ENCODE assay signal across 35 cellular contexts in the genomic region with DNA sequence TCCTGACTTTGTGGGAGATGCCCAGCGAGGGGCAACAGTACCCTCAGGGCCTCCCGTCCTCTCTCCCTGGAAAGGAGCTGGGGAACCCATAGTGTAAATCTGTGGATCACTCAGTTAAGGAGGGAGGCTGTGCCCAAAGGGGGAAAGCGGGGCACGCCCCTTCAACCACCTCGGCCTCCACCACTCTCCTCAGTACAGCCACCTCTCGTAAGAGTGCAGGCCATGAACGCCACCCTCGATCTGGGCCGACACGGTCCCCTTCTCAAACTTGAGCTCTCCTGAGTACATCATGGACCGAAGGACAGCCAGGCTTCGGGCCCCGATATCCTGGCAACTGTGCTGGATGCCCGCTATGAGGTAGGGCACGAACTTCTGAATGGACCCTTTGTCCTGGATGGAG.
"Had no signal": no experiment of that assay in that cellular context is flagged by ENCODE, and none has a peak within 500 bp of the region (broad histone marks: within the 10 kb centered on the region; RNA-seq: fewer than 3 reads in every experiment).

No MANE protein-coding gene starts in this region.

- H3K36me3 Mint-ChIP-seq: activated naive CD4-positive, alpha-beta T cell treated with anti-CD3 and anti-CD28 coated beads, Interleukin-2, amount 10 ng/mL, durations not matched to agents 7 days and 5 days; activated naive CD4-positive, alpha-beta T cell treated with anti-CD3 and anti-CD28 coated beads, Interleukin-2, amount 50 U/mL, for 24 hours; activated naive CD4-positive, alpha-beta T cell treated with anti-CD3 and anti-CD28 coated beads, Interleukin-2, amount 50 U/mL, for 72 hours; activated naive CD8-positive, alpha-beta T cell; activated naive CD8-positive, alpha-beta T cell treated with anti-CD3 and anti-CD28 coated beads for 36 hours; activated naive CD8-positive, alpha-beta T cell treated with anti-CD3 and anti-CD28 coated beads, Interleukin-2, amount 10 ng/mL, durations not matched to agents 7 days and 5 days; brain had no signal

- H3K4me1 ChIP-seq: adrenal gland, ascending aorta, body of pancreas, breast epithelium had no signal

- H3K9me3 Mint-ChIP-seq: activated naive CD4-positive, alpha-beta T cell treated with anti-CD3 and anti-CD28 coated beads for 36 hours; activated naive CD4-positive, alpha-beta T cell treated with anti-CD3 and anti-CD28 coated beads, Interleukin-2, amount 10 ng/mL, durations not matched to agents 7 days and 5 days; activated naive CD4-positive, alpha-beta T cell treated with anti-CD3 and anti-CD28 coated beads, Interleukin-2, amount 50 U/mL, for 24 hours; activated naive CD4-positive, alpha-beta T cell treated with anti-CD3 and anti-CD28 coated beads, Interleukin-2, amount 50 U/mL, for 72 hours; activated naive CD8-positive, alpha-beta T cell treated with anti-CD3 and anti-CD28 coated beads for 36 hours; activated naive CD8-positive, alpha-beta T cell treated with anti-CD3 and anti-CD28 coated beads, Interleukin-2, amount 10 ng/mL, durations not matched to agents 7 days and 5 days; activated naive CD8-positive, alpha-beta T cell treated with anti-CD3 and anti-CD28 coated beads, Interleukin-2, amount 50 U/mL, for 24 hours; activated T-cell treated with anti-CD3 and anti-CD28 coated beads, Interleukin-2, amount 50 U/mL, for 24 hours; activated T-cell treated with anti-CD3 and anti-CD28 coated beads, Interleukin-2, amount 50 U/mL, for 4 hours; activated T-cell treated with anti-CD3 and anti-CD28 coated beads, Interleukin-2, amount 50 U/mL, for 72 hours; activated T-helper 1 cell treated with anti-CD3 and anti-CD28 coated beads, Interleukin-12 subunit alpha, Interleukin-12 subunit beta, Interleukin-2, Interleukin-4 antibody, amounts not matched to agents 30 ng/mL and 10 ng/mL and 1 ng/mL, durations not matched to agents 14 hours and 24 hours and 36 hours; activated T-helper 17 cell treated with anti-CD3 and anti-CD28 coated beads, Interleukin-2, amount 50 U/mL, for 72 hours; activated T-helper 2 cell treated with anti-CD3 and anti-CD28 coated beads, Interferon-gamma antibody, Interleukin-2, Interleukin-4, amounts not matched to agents 10 μg/mL and 5 μg/mL and 100 μg/mL, durations not matched to agents 14 hours and 24 hours and 36 hours; central memory CD8-positive, alpha-beta T cell had no signal

- H3K27ac Mint-ChIP-seq: activated naive CD4-positive, alpha-beta T cell treated with anti-CD3 and anti-CD28 coated beads for 36 hours; activated naive CD4-positive, alpha-beta T cell treated with anti-CD3 and anti-CD28 coated beads, Interleukin-2, amount 10 ng/mL, durations not matched to agents 7 days and 5 days; activated naive CD4-positive, alpha-beta T cell treated with anti-CD3 and anti-CD28 coated beads, Interleukin-2, amount 50 U/mL, for 24 hours; activated naive CD4-positive, alpha-beta T cell treated with anti-CD3 and anti-CD28 coated beads, Interleukin-2, amount 50 U/mL, for 72 hours; activated naive CD8-positive, alpha-beta T cell; activated naive CD8-positive, alpha-beta T cell treated with anti-CD3 and anti-CD28 coated beads for 36 hours; activated naive CD8-positive, alpha-beta T cell treated with anti-CD3 and anti-CD28 coated beads, Interleukin-2, amount 10 ng/mL, durations not matched to agents 7 days and 5 days; activated naive CD8-positive, alpha-beta T cell treated with anti-CD3 and anti-CD28 coated beads, Interleukin-2, amount 50 U/mL, for 24 hours; activated T-cell treated with anti-CD3 and anti-CD28 coated beads, Interleukin-2, amount 50 U/mL, for 24 hours; activated T-cell treated with anti-CD3 and anti-CD28 coated beads, Interleukin-2, amount 50 U/mL, for 72 hours; activated T-helper 1 cell treated with anti-CD3 and anti-CD28 coated beads, Interleukin-12 subunit alpha, Interleukin-12 subunit beta, Interleukin-2, Interleukin-4 antibody, amounts not matched to agents 30 ng/mL and 10 ng/mL and 1 ng/mL, durations not matched to agents 14 hours and 24 hours and 36 hours; activated T-helper 17 cell treated with anti-CD3 and anti-CD28 coated beads, Interleukin-2, amount 50 U/mL, for 72 hours; activated T-helper 2 cell treated with anti-CD3 and anti-CD28 coated beads, Interferon-gamma antibody, Interleukin-2, Interleukin-4, amounts not matched to agents 10 μg/mL and 5 μg/mL and 100 μg/mL, durations not matched to agents 14 hours and 24 hours and 36 hours; brain had no signal

- H3K36me3 ChIP-seq: adrenal gland, ascending aorta, brain microvascular endothelial cell, breast epithelium, cardiac muscle cell had no signal

- H3K27ac ChIP-seq: adrenal gland, ascending aorta, body of pancreas, brain microvascular endothelial cell, breast epithelium, cardiac muscle cell had no signal

- H3K27me3 ChIP-seq: adrenal gland, ascending aorta, body of pancreas, brain microvascular endothelial cell, cardiac muscle cell had no signal

- H3K4me1 Mint-ChIP-seq: activated naive CD4-positive, alpha-beta T cell treated with anti-CD3 and anti-CD28 coated beads, Interleukin-2, amount 10 ng/mL, durations not matched to agents 7 days and 5 days; activated naive CD4-positive, alpha-beta T cell treated with anti-CD3 and anti-CD28 coated beads, Interleukin-2, amount 50 U/mL, for 24 hours; activated naive CD8-positive, alpha-beta T cell treated with anti-CD3 and anti-CD28 coated beads for 36 hours; activated naive CD8-positive, alpha-beta T cell treated with anti-CD3 and anti-CD28 coated beads, Interleukin-2, amount 50 U/mL, for 24 hours; activated T-helper 17 cell treated with anti-CD3 and anti-CD28 coated beads, Interleukin-2, amount 50 U/mL, for 72 hours; brain; central memory CD8-positive, alpha-beta T cell had no signal

- ATAC-seq: activated naive CD4-positive, alpha-beta T cell treated with anti-CD3 and anti-CD28 coated beads, Interleukin-2, amount 50 U/mL, for 72 hours; activated naive CD8-positive, alpha-beta T cell treated with anti-CD3 and anti-CD28 coated beads, Interleukin-2, amount 50 U/mL, for 24 hours; activated T-cell treated with anti-CD3 and anti-CD28 coated beads, Interleukin-2, amount 50 U/mL, for 4 hours; activated T-cell treated with anti-CD3 and anti-CD28 coated beads, Interleukin-2, amount 50 U/mL, for 72 hours; activated T-helper 17 cell treated with anti-CD3 and anti-CD28 coated beads, Interleukin-2, amount 50 U/mL, for 72 hours; body of pancreas had no signal

- DNase-seq: activated effector memory CD4-positive, alpha-beta T cell treated with anti-CD3 and anti-CD28 coated beads, Interleukin-2, amount 50 U/mL, for 16 hours; activated effector memory CD4-positive, alpha-beta T cell treated with Interleukin-2 at 50 U/mL for 16 hours; activated gamma-delta T cell; activated gamma-delta T cell treated with Interleukin-2 at 50 U/mL for 16 hours; activated naive CD4-positive, alpha-beta T cell; activated naive CD4-positive, alpha-beta T cell treated with anti-CD3 and anti-CD28 coated beads for 36 hours; activated naive CD4-positive, alpha-beta T cell treated with anti-CD3 and anti-CD28 coated beads, Interleukin-2, amount 10 ng/mL, durations not matched to agents 7 days and 5 days; activated naive CD4-positive, alpha-beta T cell treated with anti-CD3 and anti-CD28 coated beads, Interleukin-2, amount 50 U/mL, for 16 hours; activated naive CD4-positive, alpha-beta T cell treated with Interleukin-2 at 50 U/mL for 16 hours; activated naive CD8-positive, alpha-beta T cell treated with anti-CD3 and anti-CD28 coated beads for 36 hours; activated naive CD8-positive, alpha-beta T cell treated with anti-CD3 and anti-CD28 coated beads, Interleukin-2, amount 10 ng/mL, durations not matched to agents 7 days and 5 days; activated naive CD8-positive, alpha-beta T cell treated with anti-CD3 and anti-CD28 coated beads, Interleukin-2, amount 50 U/mL, for 24 hours; activated T-cell treated with anti-CD3 and anti-CD28 coated beads, Interleukin-2, amount 50 U/mL, for 1 hour; activated T-cell treated with anti-CD3 and anti-CD28 coated beads, Interleukin-2, amount 50 U/mL, for 24 hours; activated T-cell treated with anti-CD3 and anti-CD28 coated beads, Interleukin-2, amount 50 U/mL, for 4 hours; activated T-cell treated with anti-CD3 and anti-CD28 coated beads, Interleukin-2, amount 50 U/mL, for 48 hours; activated T-cell treated with anti-CD3 and anti-CD28 coated beads, Interleukin-2, amount 50 U/mL, for 72 hours; adrenal gland; amniotic stem cell; anterior cingulate cortex; body of pancreas; brain microvascular endothelial cell; central memory CD4-positive, alpha-beta T cell; cerebellar nuclear complex had no signal

- H3K4me3 Mint-ChIP-seq: activated naive CD4-positive, alpha-beta T cell treated with anti-CD3 and anti-CD28 coated beads for 36 hours; activated naive CD4-positive, alpha-beta T cell treated with anti-CD3 and anti-CD28 coated beads, Interleukin-2, amount 10 ng/mL, durations not matched to agents 7 days and 5 days; activated naive CD4-positive, alpha-beta T cell treated with anti-CD3 and anti-CD28 coated beads, Interleukin-2, amount 50 U/mL, for 24 hours; activated naive CD8-positive, alpha-beta T cell; activated naive CD8-positive, alpha-beta T cell treated with anti-CD3 and anti-CD28 coated beads for 36 hours; activated naive CD8-positive, alpha-beta T cell treated with anti-CD3 and anti-CD28 coated beads, Interleukin-2, amount 10 ng/mL, durations not matched to agents 7 days and 5 days; activated naive CD8-positive, alpha-beta T cell treated with anti-CD3 and anti-CD28 coated beads, Interleukin-2, amount 50 U/mL, for 24 hours; activated T-cell treated with anti-CD3 and anti-CD28 coated beads, Interleukin-2, amount 50 U/mL, for 24 hours; activated T-cell treated with anti-CD3 and anti-CD28 coated beads, Interleukin-2, amount 50 U/mL, for 4 hours; activated T-cell treated with anti-CD3 and anti-CD28 coated beads, Interleukin-2, amount 50 U/mL, for 72 hours; activated T-helper 1 cell treated with anti-CD3 and anti-CD28 coated beads, Interleukin-12 subunit alpha, Interleukin-12 subunit beta, Interleukin-2, Interleukin-4 antibody, amounts not matched to agents 30 ng/mL and 10 ng/mL and 1 ng/mL, durations not matched to agents 14 hours and 24 hours and 36 hours; activated T-helper 17 cell treated with anti-CD3 and anti-CD28 coated beads, Interleukin-2, amount 50 U/mL, for 72 hours; brain; central memory CD8-positive, alpha-beta T cell had no signal

- H3K4me3 ChIP-seq: adrenal gland, ascending aorta, body of pancreas, breast epithelium, cardiac muscle cell had no signal

- H3K27me3 Mint-ChIP-seq: activated naive CD4-positive, alpha-beta T cell treated with anti-CD3 and anti-CD28 coated beads, Interleukin-2, amount 10 ng/mL, durations not matched to agents 7 days and 5 days; activated naive CD4-positive, alpha-beta T cell treated with anti-CD3 and anti-CD28 coated beads, Interleukin-2, amount 50 U/mL, for 24 hours; activated naive CD8-positive, alpha-beta T cell; activated naive CD8-positive, alpha-beta T cell treated with anti-CD3 and anti-CD28 coated beads for 36 hours; activated naive CD8-positive, alpha-beta T cell treated with anti-CD3 and anti-CD28 coated beads, Interleukin-2, amount 50 U/mL, for 24 hours; activated T-cell treated with anti-CD3 and anti-CD28 coated beads, Interleukin-2, amount 50 U/mL, for 24 hours; activated T-helper 17 cell treated with anti-CD3 and anti-CD28 coated beads, Interleukin-2, amount 50 U/mL, for 72 hours; brain; central memory CD8-positive, alpha-beta T cell had no signal

- H3K9me3 ChIP-seq: adrenal gland, ascending aorta, body of pancreas had no signal
